In the genomic region with DNA sequence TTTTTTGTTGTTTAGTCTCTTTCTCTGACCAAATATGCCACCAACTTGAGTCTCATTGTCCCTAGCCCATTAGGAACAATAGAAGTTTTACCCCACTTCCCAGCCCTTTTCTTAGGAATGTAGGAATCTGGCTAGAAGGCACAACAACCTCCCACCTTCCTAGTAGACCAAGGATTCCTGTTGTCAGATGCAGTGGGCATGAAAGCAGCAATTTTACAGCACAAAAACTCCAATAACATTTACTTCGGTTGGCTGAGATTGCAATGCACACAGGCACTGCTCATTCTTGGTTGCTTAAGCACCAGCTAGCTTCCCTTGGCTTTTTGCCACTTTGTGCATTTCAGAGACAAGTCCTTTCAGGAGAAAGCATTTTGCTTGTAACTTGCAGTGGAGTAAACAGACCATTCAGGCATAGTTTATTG, we compare ENCODE assay signal across 11 cellular contexts.
DNase-seq lines count a peak whose midpoint lies in the region; ATAC-seq lines count a peak whose summit lies in the region.
"Had no signal": no experiment of that assay in that cellular context is flagged by ENCODE, and none has a peak within 500 bp of the region (broad histone marks: within the 10 kb centered on the region; RNA-seq: fewer than 3 reads in every experiment).

No MANE protein-coding gene starts in this region.

- H3K36me3 ChIP-seq in SJSA1, result no peaks in the 10 kb centered on the region
- H3K36me3 ChIP-seq: pancreas had no signal

- no peak overlapping the region for H3K4me3 ChIP-seq in right cardiac atrium (ENCODE audit: low read length)
- no peak overlapping the region for H3K4me3 ChIP-seq in SJSA1
- H3K4me3 ChIP-seq: pancreas had no signal

- intact Hi-C loops in left cardiac atrium (cut with DNase I), result no loop called here
- intact Hi-C loops in right cardiac atrium (cut with DNase I), result no loop called here

- H3K27ac ChIP-seq in right cardiac atrium (ENCODE audit: low read length), result no peak overlapping the region
- peak overlapping the region; percentile 84 for H3K27ac ChIP-seq in SJSA1
- H3K27ac ChIP-seq: HL-60, pancreas had no signal

- 64% methylated on average over 1 of the region's 1 CpG for WGBS in right cardiac atrium

- H3K9me3 ChIP-seq in right cardiac atrium (ENCODE audit: control insufficient read depth, low read length), result no peaks in the 10 kb centered on the region
- H3K9me3 ChIP-seq in SJSA1 (replicated peaks), result no peaks in the 10 kb centered on the region
- H3K9me3 ChIP-seq: pancreas had no signal

- ATAC-seq in left cardiac atrium (peak; percentile 34 to 53), right cardiac atrium (no peak), HG03045 (IDR thresholded peaks at IDR 0.05; ENCODE audit: unreplicated experiment) (no peak), HG03159 (IDR thresholded peaks at IDR 0.05; ENCODE audit: unreplicated experiment) (no peak), HG03565 (IDR thresholded peaks at IDR 0.05; ENCODE audit: unreplicated experiment) (no peak)

- H3K4me1 ChIP-seq in right cardiac atrium (ENCODE audit: control insufficient read depth, insufficient read depth, low read length) (no peaks in the 10 kb centered on the region), SJSA1 (replicated peaks) (peaks cover 63% of the 10 kb centered on the region)
- H3K4me1 ChIP-seq: pancreas had no signal

- no peaks in the 10 kb centered on the region for H3K27me3 ChIP-seq in right cardiac atrium (ENCODE audit: control insufficient read depth, insufficient read depth)
- H3K27me3 ChIP-seq in SJSA1 (replicated peaks), result no peaks in the 10 kb centered on the region
- H3K27me3 ChIP-seq: pancreas had no signal

- DNase-seq in left cardiac atrium, result no peak
- no peak for DNase-seq in right cardiac atrium
- DNase-seq in SJSA1 (ENCODE audit: low read depth in 1 of 2, low spot score in 2 of 2), result peak; percentile 88 to 90
- peak; percentile 72 for DNase-seq in glomerular visceral epithelial cell (ENCODE audit: extremely low spot score)
- no peak for DNase-seq in effector CD8-positive, alpha-beta T cell (lab: John Stamatoyannopoulos, UW)
- DNase-seq: pancreas; stimulated activated CD8-positive, alpha-beta memory T cell treated with anti-CD3 and anti-CD28 coated beads, Interleukin-4, amount 100 ng/mL, for 48 hours had no signal

Comparison
In these comparisons a context has a peak if more than half of its experiments do, and no peak if none do; other contexts are left out.
1. ATAC-seq: peak in left cardiac atrium (2 of 2); none in right cardiac atrium (0 of 2), HG03045 (single experiment), HG03159 (single experiment) and HG03565 (single experiment).
2. DNase-seq: peak in SJSA1 (2 of 2) and glomerular visceral epithelial cell (single experiment); none in left cardiac atrium (single experiment), right cardiac atrium (0 of 3) and effector CD8-positive, alpha-beta T cell (single experiment).